Comparison of ENCODE assay signal across 13 cellular contexts in genomic region chr12:32681272-32681671, GRCh38. TPM values are rescaled to one million over a fixed set of nuclear protein-coding genes. Genes with fewer than 3 reads are reported as not detected.
DNase-seq lines count a peak whose midpoint lies in the region; ATAC-seq, FAIRE-seq and TF ChIP-seq lines count a peak whose summit lies in the region.
"Had no signal": no experiment of that assay in that cellular context is flagged by ENCODE, and none has a peak within 500 bp of the region (broad histone marks: within the 10 kb centered on the region; RNA-seq: fewer than 3 reads in every experiment).

No MANE protein-coding gene starts in this region.

- H3K27ac ChIP-seq in SK-N-SH (ENCODE audit: low read depth in 2 of 2, low read length in 1 of 2) (no peak overlapping the region; a peak in 1 of 4 replicates), HUES6 (ENCODE audit: low read depth, low read length) (no peak overlapping the region), astrocyte (ENCODE audit: low read depth, low read length) (no peak overlapping the region)

- no peak for ATAC-seq in SK-N-SH treated with all-trans-retinoic acid at 6 μM for 48 hours
- ATAC-seq: psoas muscle had no signal

- POLR2A ChIA-PET in SK-N-SH (lab: Yijun Ruan, JAX), result no interaction called here

- H3K4me2 ChIP-seq in SK-N-SH (peak overlapping the region; percentile 74), astrocyte (ENCODE audit: low read length) (peak overlapping the region; percentile 89)

- no peaks in the 10 kb centered on the region for H3K27me3 ChIP-seq in SK-N-SH (ENCODE audit: insufficient read depth)
- H3K27me3 ChIP-seq in HUES6 (ENCODE audit: control insufficient read depth, insufficient read depth, low read length), result no peaks in the 10 kb centered on the region
- H3K27me3 ChIP-seq in astrocyte (ENCODE audit: insufficient read depth, low read length), result no peaks in the 10 kb centered on the region
- H3K27me3 ChIP-seq: thyroid gland had no signal

- no peak for TF ChIP-seq CTCF in SK-N-SH (IDR thresholded peaks at IDR 0.05)
- no peak for TF ChIP-seq CTCF in astrocyte (IDR thresholded peaks at IDR 0.05; ENCODE audit: insufficient read depth, low read depth, low read length)
- TF ChIP-seq CTCF in osteocyte (IDR thresholded peaks at IDR 0.05), result no peak

- TF ChIP-seq EP300 in SK-N-SH (IDR thresholded peaks at IDR 0.05; ENCODE audit: borderline replicate concordance in 1 of 2, low read depth in 1 of 2, low read length in 1 of 2), result no peak

- no peaks in the 10 kb centered on the region for H3K9me3 Mint-ChIP-seq in astrocyte (ENCODE audit: unreplicated experiment)
- no peaks in the 10 kb centered on the region for H3K9me3 Mint-ChIP-seq in osteocyte (ENCODE audit: unreplicated experiment)

- H3K4me3 Mint-ChIP-seq in astrocyte (ENCODE audit: unreplicated experiment) (peak overlapping the region; percentile 90), osteocyte (ENCODE audit: unreplicated experiment) (no peak overlapping the region)

- H3K4me1 Mint-ChIP-seq in astrocyte (ENCODE audit: low read depth, unreplicated experiment) (peaks cover 3% of the 10 kb centered on the region), osteocyte (ENCODE audit: unreplicated experiment) (peaks cover 24% of the 10 kb centered on the region)

- no peak for TF ChIP-seq RAD21 in SK-N-SH (IDR thresholded peaks at IDR 0.05; ENCODE audit: low read length)

- H2AFZ ChIP-seq in SK-N-SH (ENCODE audit: low read depth) (no peak overlapping the region), astrocyte (ENCODE audit: low read depth, low read length) (no peak overlapping the region)

- CTCF ChIA-PET in SK-N-SH (lab: Yijun Ruan, JAX), result interaction anchor here (0.7 kb wide), 1 partner anchor 20 kb away, joined by 3 read pairs; no protein-coding TSS in a partner anchor

- WGBS in SK-N-SH (ENCODE audit: low lambda C conversion rate), result 81% methylated on average over 11 of the region's 11 CpGs

- H3K36me3 Mint-ChIP-seq in astrocyte (ENCODE audit: low read depth, unreplicated experiment) (peaks cover 6% of the 10 kb centered on the region), osteocyte (ENCODE audit: unreplicated experiment) (peaks cover 6% of the 10 kb centered on the region)

- no peaks in the 10 kb centered on the region for H3K9me2 ChIP-seq in SK-N-SH

- H3F3A ChIP-seq in SK-N-SH (replicated peaks; ENCODE audit: insufficient read depth), result peaks cover 15% of the 10 kb centered on the region

- no peak overlapping the region for H3K27ac Mint-ChIP-seq in astrocyte (ENCODE audit: unreplicated experiment)
- H3K27ac Mint-ChIP-seq in osteocyte (ENCODE audit: unreplicated experiment), result peak overlapping the region; percentile 94

- H3K27me3 Mint-ChIP-seq in astrocyte (ENCODE audit: low read depth, unreplicated experiment) (no peaks in the 10 kb centered on the region), osteocyte (ENCODE audit: unreplicated experiment) (no peaks in the 10 kb centered on the region)

- H3K79me2 ChIP-seq in SK-N-SH (ENCODE audit: insufficient read depth) (peaks cover 66% of the 10 kb centered on the region), astrocyte (ENCODE audit: insufficient read depth, low read length) (peaks cover 67% of the 10 kb centered on the region)

- FAIRE-seq in astrocyte (lab: Jason Lieb, UNC), result no peak

- H3K9ac ChIP-seq in SK-N-SH (no peak overlapping the region), HUES6 (ENCODE audit: low read length) (no peak overlapping the region), astrocyte (ENCODE audit: low read length) (no peak overlapping the region)

- H3K36me3 ChIP-seq in SK-N-SH (replicated peaks in 1 of 2; ENCODE audit: control insufficient read depth in 1 of 2, insufficient read depth in 2 of 2, low read length in 1 of 2) (peaks cover 0 to 11% of the 10 kb centered on the region in 2 experiments), HUES6 (ENCODE audit: control insufficient read depth, insufficient read depth, low read length) (peaks cover 11% of the 10 kb centered on the region; the same call in 1 of the 2 replicates), astrocyte (ENCODE audit: insufficient read depth, low read length) (no peaks in the 10 kb centered on the region)
- H3K36me3 ChIP-seq: thyroid gland had no signal

- H4K20me1 ChIP-seq in SK-N-SH (ENCODE audit: insufficient read depth) (peaks cover 14% of the 10 kb centered on the region), astrocyte (ENCODE audit: insufficient read depth, low read length) (peaks cover 38% of the 10 kb centered on the region)

- H3K9me3 ChIP-seq in SK-N-SH, result no peaks in the 10 kb centered on the region
- H3K9me3 ChIP-seq in HUES6 (ENCODE audit: control insufficient read depth, insufficient read depth, low read depth, low read length), result no peaks in the 10 kb centered on the region
- no peaks in the 10 kb centered on the region for H3K9me3 ChIP-seq in astrocyte (ENCODE audit: insufficient read depth, low read depth, low read length)
- H3K9me3 ChIP-seq: psoas muscle, thyroid gland had no signal

- 0 out of 4 replicates have a peak overlapping the region, but pooled peaks of 1 of the 2 experiments have one; percentile 69 for H3K4me3 ChIP-seq in SK-N-SH (ENCODE audit: low read depth in 2 of 2, low read length in 1 of 2)
- H3K4me3 ChIP-seq in HUES6 (ENCODE audit: low read depth, low read length), result peak overlapping the region; percentile 86; the same call in 1 of the 2 replicates
- no peak overlapping the region for H3K4me3 ChIP-seq in astrocyte (ENCODE audit: insufficient read depth, low read depth, low read length)
- H3K4me3 ChIP-seq: thyroid gland had no signal

- H3K4me1 ChIP-seq in SK-N-SH (ENCODE audit: control insufficient read depth in 1 of 2, insufficient read depth in 2 of 2, low read depth in 1 of 2, low read length in 1 of 2) (no peaks in the 10 kb centered on the region; a peak in 2 of 4 replicates), HUES6 (ENCODE audit: control insufficient read depth, insufficient read depth, low read length) (0 out of 2 replicates have a peak, but pooled peaks cover 4% of the 10 kb centered on the region), astrocyte (ENCODE audit: insufficient read depth, low read length) (no peaks in the 10 kb centered on the region)

- DNase-seq in SK-N-SH (no peak), astrocyte (ENCODE audit: low read depth) (no peak), osteocyte (ENCODE audit: extremely low spot score, unreplicated experiment) (no peak), midbrain (lab: John Stamatoyannopoulos, UW) (no peak), NCI-H2107 (lab: John Stamatoyannopoulos, UW) (no peak), NCI-H69 (lab: John Stamatoyannopoulos, UW) (no peak)
- DNase-seq: caudate nucleus, GDM1, NCI-H748 treated with DMSO at 0.1 percent for 48 hours, psoas muscle, thyroid gland had no signal

TF ChIP-seq in SK-N-SH, 30 proteins besides CTCF, POLR2A, EP300 and RAD21 (continues in another document):
- TF ChIP-seq MEF2A (IDR thresholded peaks at IDR 0.05; ENCODE audit: borderline replicate concordance, low read depth), result no peak
- TF ChIP-seq FOXJ3 (CRISPR knock-in tag; IDR thresholded peaks at IDR 0.05), result no peak
- TF ChIP-seq EZH2phosphoT487 (IDR thresholded peaks at IDR 0.05; ENCODE audit: borderline replicate concordance, low read depth), result no peak
- no peak for TF ChIP-seq NRF1 (IDR thresholded peaks at IDR 0.05; ENCODE audit: low read depth, low read length)
- no peak for TF ChIP-seq IRF3 (IDR thresholded peaks at IDR 0.05; ENCODE audit: low read depth, low read length)
- no peak for TF ChIP-seq RCOR1 (IDR thresholded peaks at IDR 0.05; ENCODE audit: low read length)

TF ChIP-seq in SK-N-SH treated with all-trans-retinoic acid at 6 μM for 48 hours, 23 proteins besides CTCF, POLR2A, EP300 and RAD21:
- no peak for TF ChIP-seq GLIS3 (CRISPR knock-in tag; IDR thresholded peaks at IDR 0.05)
- TF ChIP-seq SNAI2 (CRISPR knock-in tag; IDR thresholded peaks at IDR 0.05), result no peak
- TF ChIP-seq ZFP30 (CRISPR knock-in tag; IDR thresholded peaks at IDR 0.05), result no peak
- no peak for TF ChIP-seq OSR1 (CRISPR knock-in tag; IDR thresholded peaks at IDR 0.05)
- TF ChIP-seq TCF4 (CRISPR knock-in tag; IDR thresholded peaks at IDR 0.05; ENCODE audit: borderline replicate concordance), result no peak
- no peak for TF ChIP-seq ZNF8 (CRISPR knock-in tag; IDR thresholded peaks at IDR 0.05)
- no peak for TF ChIP-seq ZC3H10 (CRISPR knock-in tag; IDR thresholded peaks at IDR 0.05)
- TF ChIP-seq TOX (CRISPR knock-in tag; IDR thresholded peaks at IDR 0.05; ENCODE audit: borderline replicate concordance), result no peak
- no peak for TF ChIP-seq ESRRG (CRISPR knock-in tag; IDR thresholded peaks at IDR 0.05)
- no peak for TF ChIP-seq POU6F1 (CRISPR knock-in tag; IDR thresholded peaks at IDR 0.05; ENCODE audit: borderline replicate concordance, low read depth)
- TF ChIP-seq ARNTL (CRISPR knock-in tag; IDR thresholded peaks at IDR 0.05; ENCODE audit: borderline replicate concordance, low read depth), result no peak
- no peak for TF ChIP-seq RARB (CRISPR knock-in tag; IDR thresholded peaks at IDR 0.05)

RNA-seq across cellular contexts. Expression of gene DNM1L, which starts 2.2 kb away (rescaled TPM):
- polyA plus RNA-seq in SK-N-SH (2012; rRNA removed), result 26.6 and 39.5 TPM in 2 replicates
- polyA plus RNA-seq in SK-N-SH (2012; cell fraction: cytosol; rRNA removed), result 33.4 and 38.0 TPM in 2 replicates
- 43.8 and 76.3 TPM in 2 replicates for polyA plus RNA-seq in SK-N-SH (2012; cell fraction: nucleus; rRNA removed)
- total RNA-seq in astrocyte (92.1 and 93.9 TPM in 2 replicates), osteocyte (52.0 and 67.0 TPM in 2 replicates)
